Comparison of ENCODE assay signal across 1 cellular context in the genomic region with DNA sequence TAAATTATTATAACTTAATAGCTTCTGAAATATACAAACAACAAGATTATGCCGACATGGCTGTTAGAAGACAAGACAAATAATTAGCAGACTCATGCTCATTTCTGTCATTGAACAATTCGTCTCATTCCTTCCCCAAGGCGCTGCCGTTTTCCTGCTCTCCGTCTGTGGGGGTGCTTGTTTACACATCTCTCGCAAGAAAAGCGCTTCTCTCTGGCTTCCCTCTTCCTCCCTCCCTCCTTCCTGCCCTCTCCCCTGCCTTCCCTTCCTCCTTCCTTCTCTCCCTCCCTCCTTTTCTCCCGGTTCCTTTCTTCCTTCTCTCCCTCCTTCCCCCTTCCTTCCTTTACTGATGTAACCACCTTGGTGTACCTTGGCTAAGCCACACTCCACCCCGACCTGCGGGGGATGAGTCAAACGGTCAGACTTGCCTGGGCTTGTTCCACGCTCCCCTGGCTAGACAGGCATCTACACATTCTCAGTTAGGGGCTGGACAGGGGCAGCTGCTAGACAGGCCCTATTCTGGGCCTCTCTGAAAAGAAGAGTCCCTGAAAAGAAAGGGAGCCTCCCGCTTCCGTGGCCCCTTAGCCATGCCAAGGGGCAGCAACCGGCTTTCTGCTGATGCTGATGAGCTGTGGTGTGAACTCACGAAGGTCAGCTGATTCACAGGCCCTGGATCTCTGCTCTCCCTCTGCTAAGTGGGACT.
TF ChIP-seq lines count a peak whose summit lies in the region.

No MANE protein-coding gene starts in this region.

TF ChIP-seq in HEK293, 187 proteins besides CTCF, POLR2A, EP300 and RAD21 (continued from another document):
- TF ChIP-seq ZBTB21 (tag by site-specific recombination; IDR thresholded peaks at IDR 0.05): peak; percentile 38; the same call in 1 of the 2 replicates
- no peak for TF ChIP-seq IKZF3 (tag by site-specific recombination; IDR thresholded peaks at IDR 0.05)
- TF ChIP-seq OVOL3 (tag by site-specific recombination; IDR thresholded peaks at IDR 0.05): no peak
